Comparison of ENCODE assay signal across 8 cellular contexts in the genomic region with DNA sequence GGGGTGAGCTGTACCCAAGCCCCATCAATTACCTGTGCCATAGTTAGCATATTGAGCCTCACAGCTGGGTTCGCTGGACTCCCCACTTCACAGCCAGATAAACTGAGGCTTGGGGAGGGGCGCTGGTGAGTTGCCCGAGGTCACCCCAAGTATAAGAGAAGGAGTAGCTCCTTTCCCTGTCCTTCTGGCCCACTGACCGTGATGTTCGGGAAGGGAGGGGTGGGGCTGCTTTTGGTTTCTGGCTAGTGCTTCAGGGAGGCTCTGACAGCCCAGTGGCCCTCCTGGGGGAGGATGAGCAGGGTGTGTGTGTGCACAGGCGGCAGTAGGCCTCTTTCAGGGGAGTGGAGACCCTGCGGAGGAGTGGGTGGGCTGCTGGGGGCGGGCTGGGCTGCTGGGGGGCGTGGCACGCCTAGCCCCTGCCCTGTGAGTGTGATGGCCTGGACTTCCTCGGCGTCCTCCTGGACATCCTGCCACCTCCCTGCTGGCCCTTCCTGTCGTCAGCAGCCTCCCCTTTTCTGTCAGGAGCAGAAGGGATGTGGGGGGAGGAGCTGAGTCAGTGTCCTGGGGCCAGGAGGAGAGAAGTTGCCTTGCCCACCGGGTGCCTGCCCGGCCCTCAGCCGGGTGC. TPM values are rescaled to one million over a fixed set of nuclear protein-coding genes. Genes with fewer than 3 reads are reported as not detected.
DNase-seq lines count a peak whose midpoint lies in the region; ATAC-seq and TF ChIP-seq lines count a peak whose summit lies in the region.

No MANE protein-coding gene starts in this region.

- TF ChIP-seq RAD21 in HCT116 (IDR thresholded peaks at IDR 0.05; ENCODE audit: low read depth) = no peak

- DNase-seq in HCT116 (ENCODE audit: low read depth, low spot score) = no peak
- DNase-seq in activated B cell treated with CpG ODN at 0.5 μM for 24 hours = no peak
- DNase-seq in cardiac muscle cell (ENCODE audit: low read depth in 1 of 2, low spot score in 1 of 2) = peak in 1 of 2 donors; percentile 41
- peak in 1 of 2 donors; percentile 56 for DNase-seq in psoas muscle
- no peak for DNase-seq in NCI-H128 (lab: John Stamatoyannopoulos, UW; ENCODE audit: unreplicated experiment)
- no peak for DNase-seq in ACHN
- no peak for DNase-seq in NCI-H524 (lab: John Stamatoyannopoulos, UW)
- no peak for DNase-seq in GM19240 (ENCODE audit: insufficient read length, low spot score)

- H3K36me3 ChIP-seq in HCT116 (ENCODE audit: control insufficient read depth in 1 of 2, insufficient read depth in 2 of 2, low read length in 2 of 2) (no peaks in the 10 kb centered on the region; a peak in 1 of 4 replicates), cardiac muscle cell (peaks cover under 1% of the 10 kb centered on the region), psoas muscle (ENCODE audit: insufficient read depth in 1 of 2, low read depth in 1 of 2) (no peaks in the 10 kb centered on the region)

- peak overlapping the region; percentile 70 for H3K27ac Mint-ChIP-seq in activated B cell treated with CpG ODN at 0.5 μM for 24 hours

- peaks cover 63% of the 10 kb centered on the region for H3K79me2 ChIP-seq in HCT116 (ENCODE audit: insufficient read depth, low read length)

- H3K4me1 ChIP-seq in HCT116 (ENCODE audit: control insufficient read depth in 1 of 2, insufficient read depth in 2 of 2, low read length in 2 of 2) = peaks cover 70 to 85% of the 10 kb centered on the region in 2 experiments
- peaks cover 48% of the 10 kb centered on the region for H3K4me1 ChIP-seq in cardiac muscle cell (ENCODE audit: low read depth)
- H3K4me1 ChIP-seq in psoas muscle = peaks cover 43% of the 10 kb centered on the region

- POLR2A ChIA-PET in HCT116 (lab: Charles Lee) (interaction anchor here (0.6 to 6.7 kb wide), 9 partner anchors 19 to 202 kb away, joined by 3 to 63 read pairs (median 4); a partner anchor contains a TSS), activated B cell treated with CpG ODN at 0.5 μM for 24 hours (lab: Charles Lee) (no interaction called here)

- H3K27me3 Mint-ChIP-seq in activated B cell treated with CpG ODN at 0.5 μM for 24 hours = no peaks in the 10 kb centered on the region

- peak overlapping the region; percentile 86 for H3K4me3 Mint-ChIP-seq in activated B cell treated with CpG ODN at 0.5 μM for 24 hours

- H3K9me2 ChIP-seq in HCT116 (ENCODE audit: insufficient read depth) = no peaks in the 10 kb centered on the region

- peak overlapping the region; percentile 99 for H3K9ac ChIP-seq in HCT116 (ENCODE audit: low read length)

- RAD21 ChIA-PET in HCT116 (lab: Charles Lee; ENCODE audit: low non-redundant PET in 1 of 2, low total read pairs in 2 of 2, uncharacterized antibody in 2 of 2, unreplicated experiment in 2 of 2) = no interaction called here

- H3K27ac ChIP-seq in HCT116 (ENCODE audit: low read depth, low read length) (peak overlapping the region; percentile 98), cardiac muscle cell (peak overlapping the region; percentile 84), psoas muscle (peak overlapping the region; percentile 82)

- no peaks in the 10 kb centered on the region for H3K9me3 Mint-ChIP-seq in activated B cell treated with CpG ODN at 0.5 μM for 24 hours

- H3K9me3 ChIP-seq in HCT116 (ENCODE audit: control insufficient read depth in 1 of 2, insufficient read depth in 1 of 2, low read depth in 1 of 2, low read length in 2 of 2) = no peaks in the 10 kb centered on the region
- no peaks in the 10 kb centered on the region for H3K9me3 ChIP-seq in cardiac muscle cell (ENCODE audit: low read depth)
- no peaks in the 10 kb centered on the region for H3K9me3 ChIP-seq in psoas muscle

- TF ChIP-seq POLR2A in HCT116 (IDR thresholded peaks at IDR 0.05; ENCODE audit: borderline replicate concordance, extremely low read depth, insufficient read depth, insufficient read length) = peak; percentile 25

- no TSS peak for BruUV-seq in HCT116 (replicated peaks; lab: Mats Ljungman, UMichigan)

- TF ChIP-seq CTCF in HCT116 (IDR thresholded peaks at IDR 0.05 in 2 of 3, conservative IDR thresholded peaks at IDR 0.05 in 1 of 3; ENCODE audit: borderline replicate concordance in 1 of 3, insufficient read depth in 1 of 3, low read depth in 2 of 3, low read length in 2 of 3) (no peak), activated B cell treated with CpG ODN at 0.5 μM for 24 hours (IDR thresholded peaks at IDR 0.05) (no peak), cardiac muscle cell (IDR thresholded peaks at IDR 0.05; ENCODE audit: low read depth, low read length) (no peak), psoas muscle (IDR thresholded peaks at IDR 0.05) (no peak)

- CTCF ChIA-PET in HCT116 (lab: Charles Lee) = interaction anchor here (0.7 to 0.9 kb wide), 2 partner anchors 34 to 241 kb away, joined by 3 read pairs; no protein-coding TSS in a partner anchor
- CTCF ChIA-PET in activated B cell treated with CpG ODN at 0.5 μM for 24 hours (lab: Charles Lee) = no interaction called here

- H4K20me1 ChIP-seq in HCT116 (ENCODE audit: insufficient read depth) = no peaks in the 10 kb centered on the region

- WGBS in psoas muscle, 3 donors = 20 to 27% (median 20%) methylated on average over 14 to 16 of the region's 16 CpGs

- no peak for ATAC-seq in HCT116
- ATAC-seq in activated B cell treated with CpG ODN at 0.5 μM for 24 hours (ENCODE audit: low read depth) = no peak
- no peak for ATAC-seq in psoas muscle

- H3K36me3 Mint-ChIP-seq in activated B cell treated with CpG ODN at 0.5 μM for 24 hours (ENCODE audit: low read depth) = peaks cover 2% of the 10 kb centered on the region

- H2AFZ ChIP-seq in HCT116 (ENCODE audit: low read depth, low read length, poor library complexity, severe bottlenecking) = no peak overlapping the region

- H3K27me3 ChIP-seq in HCT116 (ENCODE audit: insufficient read depth, low read length) (no peaks in the 10 kb centered on the region), cardiac muscle cell (no peaks in the 10 kb centered on the region), psoas muscle (ENCODE audit: insufficient read depth in 3 of 3, low read length in 2 of 3) (no peaks in the 10 kb centered on the region)

- H3K4me3 ChIP-seq in HCT116 (replicated peaks in 1 of 2; ENCODE audit: low read depth in 1 of 2, low read length in 2 of 2) = peak overlapping the region; percentile 94 to 98
- peak overlapping the region; percentile 99 for H3K4me3 ChIP-seq in cardiac muscle cell
- H3K4me3 ChIP-seq in psoas muscle = peak overlapping the region; percentile 79

- H3K4me2 ChIP-seq in HCT116 (ENCODE audit: low read length) = peak overlapping the region; percentile 100

- peaks cover 22% of the 10 kb centered on the region for H3K4me1 Mint-ChIP-seq in activated B cell treated with CpG ODN at 0.5 μM for 24 hours

- in situ Hi-C loops in ACHN (cut with HindIII; ENCODE audit: low pct_ligation_motif_present, low pct_unique_long_range_greater_than_20kb, low sequenced_read_pairs) = no loop called here

- intact Hi-C loops in HCT116 (cut with micrococcal nuclease) = loop anchor here (2.0 to 5.0 kb wide), 2 partner anchors 60 to 140 kb away; a partner anchor contains a TSS
- intact Hi-C loops in activated B cell treated with CpG ODN at 0.5 μM for 24 hours (cut with micrococcal nuclease) = loop anchor here (2.0 to 5.0 kb wide), 2 partner anchors 60 kb away; a partner anchor contains a TSS
- intact Hi-C loops in psoas muscle (cut with DNase I) = no loop called here

TF ChIP-seq in HCT116, 20 proteins besides CTCF, POLR2A, EP300 and RAD21:
- no peak for TF ChIP-seq EZH2 (IDR thresholded peaks at IDR 0.05)
- TF ChIP-seq YY1 (IDR thresholded peaks at IDR 0.05; ENCODE audit: extremely low read depth, insufficient replicate concordance, low read depth, low read length) = no peak
- no peak for TF ChIP-seq SP1 (IDR thresholded peaks at IDR 0.05; ENCODE audit: low read depth)
- TF ChIP-seq, protein P1, sequence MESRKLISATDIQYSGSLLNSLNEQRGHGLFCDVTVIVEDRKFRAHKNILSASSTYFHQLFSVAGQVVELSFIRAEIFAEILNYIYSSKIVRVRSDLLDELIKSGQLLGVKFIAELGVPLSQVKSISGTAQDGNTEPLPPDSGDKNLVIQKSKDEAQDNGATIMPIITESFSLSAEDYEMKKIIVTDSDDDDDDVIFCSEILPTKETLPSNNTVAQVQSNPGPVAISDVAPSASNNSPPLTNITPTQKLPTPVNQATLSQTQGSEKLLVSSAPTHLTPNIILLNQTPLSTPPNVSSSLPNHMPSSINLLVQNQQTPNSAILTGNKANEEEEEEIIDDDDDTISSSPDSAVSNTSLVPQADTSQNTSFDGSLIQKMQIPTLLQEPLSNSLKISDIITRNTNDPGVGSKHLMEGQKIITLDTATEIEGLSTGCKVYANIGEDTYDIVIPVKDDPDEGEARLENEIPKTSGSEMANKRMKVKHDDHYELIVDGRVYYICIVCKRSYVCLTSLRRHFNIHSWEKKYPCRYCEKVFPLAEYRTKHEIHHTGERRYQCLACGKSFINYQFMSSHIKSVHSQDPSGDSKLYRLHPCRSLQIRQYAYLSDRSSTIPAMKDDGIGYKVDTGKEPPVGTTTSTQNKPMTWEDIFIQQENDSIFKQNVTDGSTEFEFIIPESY (IDR thresholded peaks at IDR 0.05; ENCODE audit: extremely low read depth, insufficient replicate concordance, low read length) = no peak
- TF ChIP-seq SIN3A (IDR thresholded peaks at IDR 0.05; ENCODE audit: low read depth) = no peak
- TF ChIP-seq, protein P2, sequence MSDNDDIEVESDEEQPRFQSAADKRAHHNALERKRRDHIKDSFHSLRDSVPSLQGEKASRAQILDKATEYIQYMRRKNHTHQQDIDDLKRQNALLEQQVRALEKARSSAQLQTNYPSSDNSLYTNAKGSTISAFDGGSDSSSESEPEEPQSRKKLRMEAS (IDR thresholded peaks at IDR 0.05) = no peak
- TF ChIP-seq SRF (IDR thresholded peaks at IDR 0.05; ENCODE audit: low read depth) = no peak

RNA-seq across cellular contexts. Expression of a gene that starts 50.4 kb away (rescaled TPM):
- total RNA-seq in HCT116 (2021; ENCODE audit: unreplicated experiment) (244 TPM), activated B cell treated with CpG ODN at 0.5 μM for 24 hours (25.5 and 27.4 TPM in 2 replicates), cardiac muscle cell (160 and 202 TPM in 2 replicates), psoas muscle (10 to 100 TPM; 22.1 to 34.6 (median 24.5) TPM)
- 229 and 253 TPM in 2 replicates for polyA plus RNA-seq in HCT116 (2012)
- polyA plus RNA-seq in cardiac muscle cell (150 and 191 TPM in 2 replicates), psoas muscle (10 to 100 TPM; 19.1 to 42.7 (median 24.7) TPM)

Comparison
In these comparisons a context has a peak if more than half of its experiments do, and no peak if none do; other contexts are left out.
1. intact Hi-C loops: an anchor here in HCT116 (2.0 to 5.0 kb wide) and activated B cell treated with CpG ODN at 0.5 μM for 24 hours (2.0 to 5.0 kb wide); none called in psoas muscle.